ENCODE assay signal across 8 cellular contexts in genomic region chr11:38791346-38791961, GRCh38.
DNase-seq lines count a peak whose midpoint lies in the region; ATAC-seq and TF ChIP-seq lines count a peak whose summit lies in the region.

No MANE protein-coding gene starts in this region.

- 34% methylated on average over 4 of the region's 4 CpGs for WGBS in prostate gland

- DNase-seq in activated naive CD4-positive, alpha-beta T cell treated with anti-CD3 and anti-CD28 coated beads, Interleukin-2, amount 10 ng/mL, durations not matched to agents 7 days and 5 days = peak; percentile 19
- no peak for DNase-seq in activated naive CD4-positive, alpha-beta T cell treated with Interleukin-2 at 50 U/mL for 16 hours
- DNase-seq in HAP-1 (ENCODE audit: low spot score in 2 of 2) = peak; percentile 70 to 71
- peak; percentile 75 for DNase-seq in NAMALWA (ENCODE audit: low spot score)
- peak; percentile 46 for DNase-seq in SKM-1 (lab: John Stamatoyannopoulos, UW; ENCODE audit: unreplicated experiment)
- DNase-seq in fibroblast of the conjunctiva (ENCODE audit: low read depth) = peak; percentile 55
- peak; percentile 42 for DNase-seq in prostate gland (ENCODE audit: low spot score)

- peaks cover under 1% of the 10 kb centered on the region for H3K9me3 Mint-ChIP-seq in activated naive CD4-positive, alpha-beta T cell treated with anti-CD3 and anti-CD28 coated beads, Interleukin-2, amount 10 ng/mL, durations not matched to agents 7 days and 5 days

- CTCF ChIA-PET in activated naive CD4-positive, alpha-beta T cell treated with anti-CD3 and anti-CD28 coated beads, Interleukin-2, amount 10 ng/mL, durations not matched to agents 7 days and 5 days (lab: Charles Lee) = interaction anchor here (0.6 to 1.4 kb wide), 4 partner anchors 32 to 845 kb away, joined by 3 to 6 read pairs (median 4); no protein-coding TSS in a partner anchor

- H3K27ac ChIP-seq in prostate gland = no peak overlapping the region

- H3K4me1 ChIP-seq in HAP-1 (peaks cover 15% of the 10 kb centered on the region), prostate gland (replicated peaks) (no peaks in the 10 kb centered on the region)

- TF ChIP-seq POLR2A in prostate gland (IDR thresholded peaks at IDR 0.05) = no peak

- H3K27ac Mint-ChIP-seq in activated naive CD4-positive, alpha-beta T cell treated with anti-CD3 and anti-CD28 coated beads, Interleukin-2, amount 10 ng/mL, durations not matched to agents 7 days and 5 days = no peak overlapping the region

- no peaks in the 10 kb centered on the region for H3K9me3 ChIP-seq in HAP-1
- H3K9me3 ChIP-seq in prostate gland = no peaks in the 10 kb centered on the region

- no peaks in the 10 kb centered on the region for H3K36me3 Mint-ChIP-seq in activated naive CD4-positive, alpha-beta T cell treated with anti-CD3 and anti-CD28 coated beads, Interleukin-2, amount 10 ng/mL, durations not matched to agents 7 days and 5 days

- no peak overlapping the region for H3K4me3 Mint-ChIP-seq in activated naive CD4-positive, alpha-beta T cell treated with anti-CD3 and anti-CD28 coated beads, Interleukin-2, amount 10 ng/mL, durations not matched to agents 7 days and 5 days

- H3K4me3 ChIP-seq in HAP-1 (no peak overlapping the region), prostate gland (no peak overlapping the region)

- H3K36me3 ChIP-seq in HAP-1 (replicated peaks) (no peaks in the 10 kb centered on the region), prostate gland (no peaks in the 10 kb centered on the region)

- no peak for ATAC-seq in GM19452 (IDR thresholded peaks at IDR 0.05; ENCODE audit: unreplicated experiment)

- in situ Hi-C loops in HAP-1 (cut with MboI; ENCODE audit: low sequenced_read_pairs) = no loop called here

- no peaks in the 10 kb centered on the region for H3K4me1 Mint-ChIP-seq in activated naive CD4-positive, alpha-beta T cell treated with anti-CD3 and anti-CD28 coated beads, Interleukin-2, amount 10 ng/mL, durations not matched to agents 7 days and 5 days

- no peaks in the 10 kb centered on the region for H3K27me3 ChIP-seq in HAP-1 (ENCODE audit: low read depth)
- no peaks in the 10 kb centered on the region for H3K27me3 ChIP-seq in prostate gland (replicated peaks; ENCODE audit: insufficient read depth)

- H3K27me3 Mint-ChIP-seq in activated naive CD4-positive, alpha-beta T cell treated with anti-CD3 and anti-CD28 coated beads, Interleukin-2, amount 10 ng/mL, durations not matched to agents 7 days and 5 days = no peaks in the 10 kb centered on the region

- intact Hi-C loops in prostate gland (cut with DNase I) = no loop called here

- TF ChIP-seq CTCF in prostate gland (IDR thresholded peaks at IDR 0.05) = peak; percentile 17 to 74 (median 63)
